ENCODE assay signal across 8 cellular contexts in genomic region chr2:216498418-216499413, GRCh38. TPM values are rescaled to one million over a fixed set of nuclear protein-coding genes. Genes with fewer than 3 reads are reported as not detected.
A peak's percentile ranks its signal among the peaks of the same experiment; 100 is the strongest.
DNase-seq lines count a peak whose midpoint lies in the region; ATAC-seq and TF ChIP-seq lines count a peak whose summit lies in the region.

Gene RPL37A, plus strand, starts transcription at chr2:216498844. Its CDS starts 31 bp downstream, at chr2:216498875.

- H3K4me1 ChIP-seq in ACC112 (ENCODE audit: control insufficient read depth, insufficient read depth, low read length, unreplicated experiment): peaks cover 58% of the 10 kb centered on the region
- peaks cover 0 to 8% of the 10 kb centered on the region in 2 donors for H3K4me1 ChIP-seq in breast epithelium
- H3K4me1 ChIP-seq in iPS-20b (ENCODE audit: insufficient read depth, low read length): peaks cover 12% of the 10 kb centered on the region; the same call in 1 of the 2 replicates

- H3K27ac ChIP-seq in ACC112 (ENCODE audit: low read depth, low read length): peak within 1 kb of the TSS; percentile 81
- H3K27ac ChIP-seq in VCaP: peak within 1 kb of the TSS; percentile 86
- peak within 1 kb of the TSS; percentile 86 to 90 for H3K27ac ChIP-seq in breast epithelium
- peak within 1 kb of the TSS; percentile 97 for H3K27ac ChIP-seq in iPS-20b (ENCODE audit: low read length)
- peak within 1 kb of the TSS; percentile 80 to 99 (median 89) for H3K27ac ChIP-seq in skin epidermis

- ATAC-seq in GM18870 (IDR thresholded peaks at IDR 0.05; ENCODE audit: unreplicated experiment) (peak; percentile 83), HG03135 (IDR thresholded peaks at IDR 0.05; ENCODE audit: unreplicated experiment) (peak; percentile 87)

- no peaks in the 10 kb centered on the region for H3K27me3 ChIP-seq in ACC112 (ENCODE audit: insufficient read depth, low read length)
- no peaks in the 10 kb centered on the region for H3K27me3 ChIP-seq in breast epithelium
- no peaks in the 10 kb centered on the region for H3K27me3 ChIP-seq in iPS-20b (ENCODE audit: insufficient read depth, low read length)

- H3K9me3 ChIP-seq in breast epithelium (no peaks in the 10 kb centered on the region), iPS-20b (ENCODE audit: insufficient read depth, low read depth, low read length) (no peaks in the 10 kb centered on the region)

- H3K79me2 ChIP-seq in ACC112 (ENCODE audit: control insufficient read depth, insufficient read depth, low read length, unreplicated experiment): peaks cover 61% of the 10 kb centered on the region

- no peak for TF ChIP-seq CTCF in VCaP (conservative IDR thresholded peaks at IDR 0.05)
- TF ChIP-seq CTCF in breast epithelium (IDR thresholded peaks at IDR 0.05): peak in 1 of 3 donors; percentile 20

- H3K36me3 ChIP-seq in ACC112 (ENCODE audit: insufficient read depth, low read length): peaks cover 48% of the 10 kb centered on the region
- no peaks in the 10 kb centered on the region for H3K36me3 ChIP-seq in breast epithelium
- peaks cover 48% of the 10 kb centered on the region for H3K36me3 ChIP-seq in iPS-20b (ENCODE audit: insufficient read depth, low read depth, low read length)

- DNase-seq in NCI-H2196 treated with DMSO at 0.1 percent for 48 hours (lab: John Stamatoyannopoulos, UW; ENCODE audit: unreplicated experiment) (peak; percentile 90), breast epithelium (ENCODE audit: low spot score in 2 of 2) (peak; percentile 86 to 92)

- peak within 1 kb of the TSS; percentile 99 for H3K4me3 ChIP-seq in ACC112 (ENCODE audit: low read depth, low read length)
- peak within 1 kb of the TSS; percentile 64 to 75 (median 75) for H3K4me3 ChIP-seq in breast epithelium
- H3K4me3 ChIP-seq in iPS-20b (ENCODE audit: low read length): peak within 1 kb of the TSS; percentile 97
- peak within 1 kb of the TSS; percentile 68 to 97 (median 86) for H3K4me3 ChIP-seq in skin epidermis

- H3K9ac ChIP-seq in iPS-20b (ENCODE audit: low read depth, low read length): peak within 1 kb of the TSS; percentile 100

- intact Hi-C loops in breast epithelium (cut with DNase I; ENCODE audit: low total_unique reads): no loop called here

- H2AFZ ChIP-seq in ACC112 (ENCODE audit: low read length, unreplicated experiment): peak within 1 kb of the TSS; percentile 70

- peak; percentile 84 for TF ChIP-seq POLR2A in breast epithelium (IDR thresholded peaks at IDR 0.05)

RNA-seq across cellular contexts. Expression of gene RPL37A, which starts in this region (rescaled TPM):
- 1,000 to 10,000 TPM; 1,604 to 2,277 (median 1,692) TPM for total RNA-seq in breast epithelium

Comparison
In these comparisons a context has a peak if more than half of its experiments do, and no peak if none do; other contexts are left out.
1. Peak in every context shown above with its lines: DNase-seq, ATAC-seq, H3K4me3 ChIP-seq and H3K27ac ChIP-seq.